Comparison of ENCODE assay signal across 2 cellular contexts in the genomic region with DNA sequence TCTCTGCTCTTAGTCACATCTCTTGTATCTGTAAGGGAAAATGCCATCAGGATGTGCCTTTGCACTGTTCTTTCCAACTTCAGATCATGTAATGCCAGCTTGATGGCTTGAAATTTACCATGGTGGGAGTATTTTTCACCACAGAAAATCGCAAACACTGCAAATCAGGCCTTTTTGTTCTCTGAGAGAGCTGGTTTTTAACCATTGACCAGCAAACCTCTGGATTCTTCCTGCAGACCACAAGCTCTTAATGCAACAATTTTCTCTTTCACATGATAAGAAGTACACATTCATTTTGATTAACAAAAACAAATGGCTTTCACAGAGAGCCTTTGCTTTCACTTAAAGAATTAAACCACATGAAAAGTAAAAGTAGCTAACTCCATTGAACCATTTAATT.
TF ChIP-seq lines count a peak whose summit lies in the region.

No MANE protein-coding gene starts in this region.

TF ChIP-seq in SK-N-SH treated with all-trans-retinoic acid at 6 μM for 48 hours, 23 proteins besides CTCF, POLR2A, EP300 and RAD21:
- no peak for TF ChIP-seq TSHZ2 (CRISPR knock-in tag; IDR thresholded peaks at IDR 0.05)
- TF ChIP-seq PATZ1 (CRISPR knock-in tag; IDR thresholded peaks at IDR 0.05; ENCODE audit: borderline replicate concordance): no peak
- 0 out of 2 replicates have a peak, but pooled peaks have one; percentile 14 for TF ChIP-seq ISL1 (CRISPR knock-in tag; IDR thresholded peaks at IDR 0.05)
- TF ChIP-seq ZC3H10 (CRISPR knock-in tag; IDR thresholded peaks at IDR 0.05): no peak
- TF ChIP-seq ZNF8 (CRISPR knock-in tag; IDR thresholded peaks at IDR 0.05): no peak

TF ChIP-seq in SK-N-SH, 30 proteins besides CTCF, POLR2A, EP300 and RAD21 (continued from another document):
- TF ChIP-seq, protein P1, sequence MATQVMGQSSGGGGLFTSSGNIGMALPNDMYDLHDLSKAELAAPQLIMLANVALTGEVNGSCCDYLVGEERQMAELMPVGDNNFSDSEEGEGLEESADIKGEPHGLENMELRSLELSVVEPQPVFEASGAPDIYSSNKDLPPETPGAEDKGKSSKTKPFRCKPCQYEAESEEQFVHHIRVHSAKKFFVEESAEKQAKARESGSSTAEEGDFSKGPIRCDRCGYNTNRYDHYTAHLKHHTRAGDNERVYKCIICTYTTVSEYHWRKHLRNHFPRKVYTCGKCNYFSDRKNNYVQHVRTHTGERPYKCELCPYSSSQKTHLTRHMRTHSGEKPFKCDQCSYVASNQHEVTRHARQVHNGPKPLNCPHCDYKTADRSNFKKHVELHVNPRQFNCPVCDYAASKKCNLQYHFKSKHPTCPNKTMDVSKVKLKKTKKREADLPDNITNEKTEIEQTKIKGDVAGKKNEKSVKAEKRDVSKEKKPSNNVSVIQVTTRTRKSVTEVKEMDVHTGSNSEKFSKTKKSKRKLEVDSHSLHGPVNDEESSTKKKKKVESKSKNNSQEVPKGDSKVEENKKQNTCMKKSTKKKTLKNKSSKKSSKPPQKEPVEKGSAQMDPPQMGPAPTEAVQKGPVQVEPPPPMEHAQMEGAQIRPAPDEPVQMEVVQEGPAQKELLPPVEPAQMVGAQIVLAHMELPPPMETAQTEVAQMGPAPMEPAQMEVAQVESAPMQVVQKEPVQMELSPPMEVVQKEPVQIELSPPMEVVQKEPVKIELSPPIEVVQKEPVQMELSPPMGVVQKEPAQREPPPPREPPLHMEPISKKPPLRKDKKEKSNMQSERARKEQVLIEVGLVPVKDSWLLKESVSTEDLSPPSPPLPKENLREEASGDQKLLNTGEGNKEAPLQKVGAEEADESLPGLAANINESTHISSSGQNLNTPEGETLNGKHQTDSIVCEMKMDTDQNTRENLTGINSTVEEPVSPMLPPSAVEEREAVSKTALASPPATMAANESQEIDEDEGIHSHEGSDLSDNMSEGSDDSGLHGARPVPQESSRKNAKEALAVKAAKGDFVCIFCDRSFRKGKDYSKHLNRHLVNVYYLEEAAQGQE (IDR thresholded peaks at IDR 0.05; ENCODE audit: low read depth, low read length): no peak
TF ChIP-seq in SK-N-SH: peak in this region for 0.
